In the genomic region with DNA sequence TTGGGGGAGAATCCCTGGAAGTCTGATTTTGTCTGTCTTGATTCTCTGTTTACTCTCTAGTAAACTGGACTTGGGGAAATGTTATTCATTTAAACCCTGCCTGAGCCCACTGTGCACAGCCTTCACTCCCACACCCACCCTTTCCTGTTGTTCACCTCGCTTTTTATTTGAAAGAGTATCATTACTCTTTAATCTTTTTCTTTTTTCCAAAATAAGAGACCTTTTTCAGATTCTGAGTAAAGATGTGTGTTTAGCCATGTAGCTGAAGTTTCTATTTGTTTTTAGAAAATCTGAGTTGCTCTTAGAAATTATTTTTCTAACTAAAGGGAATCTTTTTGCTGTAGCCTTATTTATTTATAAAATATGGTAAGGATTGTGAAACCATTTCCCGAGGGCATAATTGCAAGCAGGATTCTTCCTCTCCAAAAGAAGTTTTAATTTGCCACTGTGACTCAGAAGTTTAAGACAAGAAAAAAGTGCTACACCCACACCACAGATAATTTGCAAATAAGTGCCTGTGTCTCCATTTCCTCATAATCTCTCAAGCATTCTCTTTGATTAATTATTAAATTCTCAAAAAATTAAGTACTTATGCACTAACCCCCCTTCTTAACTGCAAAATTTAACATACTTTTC, we compare ENCODE assay signal across 8 cellular contexts. TPM values are rescaled to one million over a fixed set of nuclear protein-coding genes. Genes with fewer than 3 reads are reported as not detected.
A peak's percentile ranks its signal among the peaks of the same experiment; 100 is the strongest.
DNase-seq lines count a peak whose midpoint lies in the region; ATAC-seq and TF ChIP-seq lines count a peak whose summit lies in the region.

No MANE protein-coding gene starts in this region.

- DNase-seq in CD4-positive, alpha-beta T cell: peak in 4 of 10 experiments; percentile 6 to 24 (median 14)
- peak; percentile 83 for DNase-seq in NB4 (ENCODE audit: low read depth)
- DNase-seq in central memory CD4-positive, alpha-beta T cell: peak; percentile 37
- no peak for DNase-seq in nephron progenitor cell
- DNase-seq in GM19238 (ENCODE audit: insufficient read length, low spot score): no peak
- DNase-seq in GM10248 (ENCODE audit: extremely low spot score): no peak

- TF ChIP-seq POLR2A in NB4 (IDR thresholded peaks at IDR 0.05; ENCODE audit: extremely low read depth, insufficient read length): no peak

- no peak for TF ChIP-seq CTCF in CD4-positive, alpha-beta T cell (IDR thresholded peaks at IDR 0.05)
- TF ChIP-seq CTCF in NB4 (IDR thresholded peaks at IDR 0.05; ENCODE audit: low read depth, low read length) (no peak), nephron progenitor cell (IDR thresholded peaks at IDR 0.05) (no peak), GM10248 (IDR thresholded peaks at IDR 0.05; ENCODE audit: control extremely low read depth, extremely low read depth, low read depth, missing control alignments) (no peak)

- peak overlapping the region; percentile 18 for H3K4me3 ChIP-seq in NB4 (ENCODE audit: low read depth, low read length)

- peaks cover 83% of the 10 kb centered on the region for H3K4me1 Mint-ChIP-seq in CD4-positive, alpha-beta T cell (ENCODE audit: low read depth)
- no peaks in the 10 kb centered on the region for H3K4me1 Mint-ChIP-seq in nephron progenitor cell

- H3K27me3 Mint-ChIP-seq in CD4-positive, alpha-beta T cell: no peaks in the 10 kb centered on the region
- no peaks in the 10 kb centered on the region for H3K27me3 Mint-ChIP-seq in nephron progenitor cell (ENCODE audit: low read depth, poor library complexity)

- H3K9me3 Mint-ChIP-seq in CD4-positive, alpha-beta T cell: no peaks in the 10 kb centered on the region
- H3K9me3 Mint-ChIP-seq in nephron progenitor cell: peaks cover 2% of the 10 kb centered on the region

- peaks cover 76% of the 10 kb centered on the region for H3K36me3 Mint-ChIP-seq in CD4-positive, alpha-beta T cell (ENCODE audit: low read depth)
- H3K36me3 Mint-ChIP-seq in nephron progenitor cell (ENCODE audit: low read depth): peaks cover 17% of the 10 kb centered on the region

- peak overlapping the region; percentile 64 for H3K27ac ChIP-seq in CD4-positive, alpha-beta T cell (ENCODE audit: low read depth, low read length)

- H3K27ac Mint-ChIP-seq in CD4-positive, alpha-beta T cell: peak overlapping the region; percentile 94
- peak overlapping the region; percentile 89 for H3K27ac Mint-ChIP-seq in nephron progenitor cell

- intact Hi-C loops in CD4-positive, alpha-beta T cell (cut with DNase I, micrococcal nuclease): loop anchor here in 1 of 2 experiments (2.0 kb wide), 1 partner anchor 23 kb away; no protein-coding TSS in a partner anchor

- ATAC-seq in CD4-positive, alpha-beta T cell (ENCODE audit: poor library complexity): peak; percentile 81
- ATAC-seq in GM19397 (IDR thresholded peaks at IDR 0.05; ENCODE audit: unreplicated experiment) (no peak), HG03196 (IDR thresholded peaks at IDR 0.05; ENCODE audit: unreplicated experiment) (no peak)

- no peaks in the 10 kb centered on the region for H3K27me3 ChIP-seq in CD4-positive, alpha-beta T cell (ENCODE audit: control insufficient read depth, insufficient read depth, low read length)

- POLR2A ChIA-PET in CD4-positive, alpha-beta T cell (lab: Charles Lee): interaction anchor here (0.6 to 2.7 kb wide), 10 partner anchors 8 to 43 kb away, joined by 3 to 51 read pairs (median 8); a partner anchor contains a TSS
- POLR2A ChIA-PET in GM10248 (lab: Yijun Ruan, JAX): no interaction called here

- no peaks in the 10 kb centered on the region for H3K9me3 ChIP-seq in CD4-positive, alpha-beta T cell (ENCODE audit: control insufficient read depth, low read length)

- peak overlapping the region; percentile 86 for H3K4me3 Mint-ChIP-seq in CD4-positive, alpha-beta T cell
- no peak overlapping the region for H3K4me3 Mint-ChIP-seq in nephron progenitor cell

- CTCF ChIA-PET in CD4-positive, alpha-beta T cell (lab: Charles Lee): interaction anchor here (1.2 to 1.4 kb wide), 3 partner anchors 22 to 55 kb away, joined by 3 to 4 read pairs (median 4); no protein-coding TSS in a partner anchor
- CTCF ChIA-PET in GM10248 (lab: Yijun Ruan, JAX): interaction anchor here (1.2 kb wide), 1 partner anchor 75 kb away, joined by 3 read pairs; no protein-coding TSS in a partner anchor

RNA-seq across cellular contexts. Expression of a gene that starts 43.4 kb away (rescaled TPM):
- total RNA-seq in CD4-positive, alpha-beta T cell: 10 to 100 TPM; 96.1 to 96.4 TPM

Comparison
In these comparisons a context has a peak if more than half of its experiments do, and no peak if none do; other contexts are left out.
1. DNase-seq: peak in NB4 (single experiment) and central memory CD4-positive, alpha-beta T cell (single experiment); none in nephron progenitor cell (single experiment), GM19238 (single experiment) and GM10248 (single experiment).